In genomic region chr1:96187027-96187426, GRCh38 we compare ENCODE assay signal across 14 cellular contexts.
DNase-seq lines count a peak whose midpoint lies in the region; ATAC-seq and TF ChIP-seq lines count a peak whose summit lies in the region.
"Had no signal": no experiment of that assay in that cellular context is flagged by ENCODE, and none has a peak within 500 bp of the region (broad histone marks: within the 10 kb centered on the region; RNA-seq: fewer than 3 reads in every experiment).

No MANE protein-coding gene starts in this region.

- peaks cover 40% of the 10 kb centered on the region for H3K4me1 ChIP-seq in HUES48 (ENCODE audit: control insufficient read depth, insufficient read depth, low read length)
- H3K4me1 ChIP-seq in iPS-20b (ENCODE audit: insufficient read depth, low read length) = peaks cover 31% of the 10 kb centered on the region
- H3K4me1 ChIP-seq: BE2C, Caco-2 had no signal

- CTCF ChIA-PET in WTC11 (lab: Charles Lee) = no interaction called here

- DNase-seq in WTC11 (ENCODE audit: low spot score) (no peak), brain microvascular endothelial cell (no peak), cerebellum (ENCODE audit: low spot score) (no peak), SIG-M5 treated with dmso at 0.1 percent for 504 hours (lab: John Stamatoyannopoulos, UW; ENCODE audit: unreplicated experiment) (no peak)
- DNase-seq: ACHN; BE2C; C1 segment of cervical spinal cord; Caco-2; CD4-positive, alpha-beta T cell; HCEC 1CT; KG1 had no signal

- peak; percentile 66 for ATAC-seq in WTC11

- no peak overlapping the region for H3K4me3 ChIP-seq in HUES48 (ENCODE audit: low read depth, low read length)
- H3K4me3 ChIP-seq in iPS-20b (ENCODE audit: low read length) = peak overlapping the region; percentile 39; the same call in 1 of the 2 replicates
- H3K4me3 ChIP-seq in brain microvascular endothelial cell (ENCODE audit: low read depth, low read length) = no peak overlapping the region

- in situ Hi-C loops in brain microvascular endothelial cell (cut with HindIII; ENCODE audit: low pct_ligation_motif_present, low sequenced_read_pairs) = no loop called here

- H3K27ac Mint-ChIP-seq in WTC11 = no peak overlapping the region
- H3K27ac Mint-ChIP-seq: CD4-positive, alpha-beta T cell had no signal

- H3K36me3 Mint-ChIP-seq in WTC11 = peaks cover 24% of the 10 kb centered on the region

- H3K36me3 ChIP-seq in HUES48 (ENCODE audit: control insufficient read depth, insufficient read depth, low read length) = no peaks in the 10 kb centered on the region
- H3K36me3 ChIP-seq in iPS-20b (ENCODE audit: insufficient read depth, low read depth, low read length) = no peaks in the 10 kb centered on the region
- no peaks in the 10 kb centered on the region for H3K36me3 ChIP-seq in brain microvascular endothelial cell (replicated peaks)
- H3K36me3 ChIP-seq: BE2C had no signal

- H3K4me1 Mint-ChIP-seq in WTC11 = peaks cover 37% of the 10 kb centered on the region

- no peak overlapping the region for H3K4me3 Mint-ChIP-seq in WTC11
- H3K4me3 Mint-ChIP-seq: CD4-positive, alpha-beta T cell had no signal

- peaks cover 23% of the 10 kb centered on the region for H3K9me3 Mint-ChIP-seq in WTC11

- TF ChIP-seq CTCF in WTC11 (IDR thresholded peaks at IDR 0.05) = no peak
- no peak for TF ChIP-seq CTCF in brain microvascular endothelial cell (IDR thresholded peaks at IDR 0.05; ENCODE audit: low read depth, low read length, missing control alignments)

- H3K9me3 ChIP-seq in HUES48 (ENCODE audit: control insufficient read depth, insufficient read depth, low read length) (peaks cover 17% of the 10 kb centered on the region), iPS-20b (ENCODE audit: insufficient read depth, low read depth, low read length) (peaks cover 23% of the 10 kb centered on the region)
- H3K9me3 ChIP-seq: BE2C, Caco-2 had no signal

- H3K27me3 ChIP-seq in HUES48 (ENCODE audit: control insufficient read depth, insufficient read depth, low read length) (no peaks in the 10 kb centered on the region), iPS-20b (ENCODE audit: insufficient read depth, low read length) (no peaks in the 10 kb centered on the region), brain microvascular endothelial cell (replicated peaks) (no peaks in the 10 kb centered on the region)
- H3K27me3 ChIP-seq: BE2C had no signal

- H3K27ac ChIP-seq in HUES48 (ENCODE audit: low read depth, low read length) (peak overlapping the region; percentile 31), iPS-20b (ENCODE audit: low read length) (no peak overlapping the region), brain microvascular endothelial cell (no peak overlapping the region)
- H3K27ac ChIP-seq: HL-60 had no signal

- H3K9ac ChIP-seq in HUES48 (ENCODE audit: low read depth, low read length) (no peak overlapping the region), iPS-20b (ENCODE audit: low read depth, low read length) (no peak overlapping the region)

- POLR2A ChIA-PET in WTC11 (lab: Charles Lee) = no interaction called here

- H3K27me3 Mint-ChIP-seq in WTC11 (ENCODE audit: low read depth) = no peaks in the 10 kb centered on the region; the same call in 1 of the 2 replicates
- H3K27me3 Mint-ChIP-seq: CD4-positive, alpha-beta T cell had no signal

TF ChIP-seq in WTC11, 78 proteins besides CTCF, POLR2A, EP300 and RAD21:
- TF ChIP-seq ZNF512 (CRISPR knock-in tag; IDR thresholded peaks at IDR 0.05; ENCODE audit: borderline replicate concordance) = no peak
- no peak for TF ChIP-seq ZNF671 (CRISPR knock-in tag; IDR thresholded peaks at IDR 0.05)
- no peak for TF ChIP-seq IRF1 (CRISPR knock-in tag; IDR thresholded peaks at IDR 0.05)
- no peak for TF ChIP-seq IRF2 (CRISPR knock-in tag; IDR thresholded peaks at IDR 0.05; ENCODE audit: borderline replicate concordance, low read depth)
- no peak for TF ChIP-seq PRRX2 (CRISPR knock-in tag; IDR thresholded peaks at IDR 0.05)
- TF ChIP-seq ZBTB43 (CRISPR knock-in tag; IDR thresholded peaks at IDR 0.05) = no peak
- TF ChIP-seq JUN (CRISPR knock-in tag; IDR thresholded peaks at IDR 0.05) = no peak
- TF ChIP-seq MXD4 (CRISPR knock-in tag; IDR thresholded peaks at IDR 0.05; ENCODE audit: borderline replicate concordance) = no peak
- no peak for TF ChIP-seq ZNF263 (CRISPR knock-in tag; IDR thresholded peaks at IDR 0.05; ENCODE audit: low read depth)
- no peak for TF ChIP-seq ZNF423 (CRISPR knock-in tag; IDR thresholded peaks at IDR 0.05)
TF ChIP-seq in WTC11: peak in this region for 0.
